Comparison of ENCODE assay signal across 21 cellular contexts in genomic region chr3:8884630-8885290, GRCh38.
"Had no signal": no experiment of that assay in that cellular context is flagged by ENCODE, and none has a peak within 500 bp of the region (broad histone marks: within the 10 kb centered on the region; RNA-seq: fewer than 3 reads in every experiment).

No MANE protein-coding gene starts in this region.

- H3K27me3 ChIP-seq: body of pancreas, pancreas, right atrium auricular region, upper lobe of left lung had no signal

- ATAC-seq: activated T-cell treated with anti-CD3 and anti-CD28 coated beads, Interleukin-2, amount 50 U/mL, for 4 hours; body of pancreas; left lobe of liver; natural killer cell treated with Interleukin-12 subunit alpha and Interleukin-12 subunit beta and Interleukin-15 and Interleukin-18, amount 100 ng/mL, for 72 hours; pancreas; psoas muscle; stimulated activated naive CD8-positive, alpha-beta T cell treated with anti-CD3 and anti-CD28 coated beads, Interleukin-15, Interleukin-2, amounts not matched to agents 100 U/mL and 50 U/mL, for 24 hours had no signal

- H3K4me3 Mint-ChIP-seq: activated CD4-positive, alpha-beta T cell treated with anti-CD3 and anti-CD28 coated beads, Interleukin-2, amount 10 ng/mL, durations not matched to agents 7 days and 5 days; activated naive CD4-positive, alpha-beta T cell treated with anti-CD3 and anti-CD28 coated beads for 36 hours; activated naive CD8-positive, alpha-beta T cell treated with anti-CD3 and anti-CD28 coated beads, Interleukin-2, amount 10 ng/mL, durations not matched to agents 7 days and 5 days; activated T-cell treated with anti-CD3 and anti-CD28 coated beads, Interleukin-2, amount 50 U/mL, for 4 hours; natural killer cell treated with Interleukin-12 subunit alpha and Interleukin-12 subunit beta and Interleukin-15 and Interleukin-18, amount 100 ng/mL, for 72 hours had no signal

- H3K27me3 Mint-ChIP-seq: activated CD4-positive, alpha-beta T cell treated with anti-CD3 and anti-CD28 coated beads, Interleukin-2, amount 10 ng/mL, durations not matched to agents 7 days and 5 days; activated naive CD8-positive, alpha-beta T cell treated with anti-CD3 and anti-CD28 coated beads, Interleukin-2, amount 10 ng/mL, durations not matched to agents 7 days and 5 days; natural killer cell treated with Interleukin-12 subunit alpha and Interleukin-12 subunit beta and Interleukin-15 and Interleukin-18, amount 100 ng/mL, for 72 hours had no signal

- H3K27ac ChIP-seq: body of pancreas, lower lobe of right lung, pancreas, psoas muscle, right atrium auricular region, upper lobe of left lung, WERI-Rb-1 had no signal

- H3K4me1 Mint-ChIP-seq: activated CD4-positive, alpha-beta T cell treated with anti-CD3 and anti-CD28 coated beads, Interleukin-2, amount 10 ng/mL, durations not matched to agents 7 days and 5 days; activated naive CD8-positive, alpha-beta T cell treated with anti-CD3 and anti-CD28 coated beads, Interleukin-2, amount 10 ng/mL, durations not matched to agents 7 days and 5 days had no signal

- H3K36me3 ChIP-seq: pancreas, right atrium auricular region had no signal

- DNase-seq: activated CD4-positive, alpha-beta T cell treated with anti-CD3 and anti-CD28 coated beads, Interleukin-2, amount 10 ng/mL, durations not matched to agents 7 days and 5 days; activated CD4-positive, CD25-positive, alpha-beta regulatory T cell treated with anti-CD3 and anti-CD28 coated beads, Interleukin-2, amount 50 U/mL, for 72 hours; activated CD8-positive, alpha-beta memory T cell treated with anti-CD3 and anti-CD28 coated beads, Interleukin-2, amount 50 U/mL, for 48 hours; activated naive CD4-positive, alpha-beta T cell treated with anti-CD3 and anti-CD28 coated beads for 36 hours; activated naive CD8-positive, alpha-beta T cell treated with anti-CD3 and anti-CD28 coated beads, Interleukin-2, amount 10 ng/mL, durations not matched to agents 7 days and 5 days; activated T-cell treated with anti-CD3 and anti-CD28 coated beads, Interleukin-2, amount 50 U/mL, for 4 hours; amygdala; body of pancreas; cortex of kidney; kidney; lower lobe of right lung; pancreas; psoas muscle; stimulated activated CD4-positive, alpha-beta T cell treated with anti-CD3 and anti-CD28 coated beads, Interleukin-4, amount 100 ng/mL, for 4 hours; stimulated activated naive CD8-positive, alpha-beta T cell treated with anti-CD3 and anti-CD28 coated beads, Interleukin-15, Interleukin-2, amounts not matched to agents 100 U/mL and 50 U/mL, for 24 hours; T-helper 1 cell; upper lobe of left lung; WERI-Rb-1 had no signal

- H3K4me3 ChIP-seq: body of pancreas, lower lobe of right lung, pancreas, psoas muscle, right atrium auricular region, upper lobe of left lung had no signal

- H3K4me1 ChIP-seq: body of pancreas, lower lobe of right lung, pancreas, psoas muscle, upper lobe of left lung had no signal

- H3K9me3 ChIP-seq: body of pancreas, lower lobe of right lung, pancreas, psoas muscle, right atrium auricular region, upper lobe of left lung had no signal

- H3K9me3 Mint-ChIP-seq: activated CD4-positive, alpha-beta T cell treated with anti-CD3 and anti-CD28 coated beads, Interleukin-2, amount 10 ng/mL, durations not matched to agents 7 days and 5 days; activated naive CD4-positive, alpha-beta T cell treated with anti-CD3 and anti-CD28 coated beads for 36 hours; activated naive CD8-positive, alpha-beta T cell treated with anti-CD3 and anti-CD28 coated beads, Interleukin-2, amount 10 ng/mL, durations not matched to agents 7 days and 5 days; natural killer cell treated with Interleukin-12 subunit alpha and Interleukin-12 subunit beta and Interleukin-15 and Interleukin-18, amount 100 ng/mL, for 72 hours had no signal

- H3K27ac Mint-ChIP-seq: activated CD4-positive, alpha-beta T cell treated with anti-CD3 and anti-CD28 coated beads, Interleukin-2, amount 10 ng/mL, durations not matched to agents 7 days and 5 days; activated naive CD4-positive, alpha-beta T cell treated with anti-CD3 and anti-CD28 coated beads for 36 hours; activated naive CD8-positive, alpha-beta T cell treated with anti-CD3 and anti-CD28 coated beads, Interleukin-2, amount 10 ng/mL, durations not matched to agents 7 days and 5 days; natural killer cell treated with Interleukin-12 subunit alpha and Interleukin-12 subunit beta and Interleukin-15 and Interleukin-18, amount 100 ng/mL, for 72 hours had no signal
